8 cellular contexts compared by ENCODE assay signal in genomic region chr7:127514499-127514898, GRCh38.
DNase-seq lines count a peak whose midpoint lies in the region; TF ChIP-seq lines count a peak whose summit lies in the region.

No MANE protein-coding gene starts in this region.

- no peaks in the 10 kb centered on the region for H3K36me3 ChIP-seq in mammary epithelial cell (ENCODE audit: insufficient read depth, low read length)

- BruUV-seq in mammary epithelial cell (replicated peaks; lab: Mats Ljungman, UMichigan), result no TSS peak

- H3K4me3 Mint-ChIP-seq in activated naive CD4-positive, alpha-beta T cell treated with anti-CD3 and anti-CD28 coated beads, Interleukin-2, amount 10 ng/mL, durations not matched to agents 7 days and 5 days, result no peak overlapping the region

- dilution Hi-C loops in mammary epithelial cell (cut with HindIII; ENCODE audit: low sequenced_read_pairs), result no loop called here

- CTCF ChIA-PET in mammary epithelial cell (lab: Charles Lee; ENCODE audit: low non-redundant PET), result interaction anchor here (0.5 to 1.0 kb wide), 3 partner anchors 264 to 464 kb away, joined by 3 to 14 read pairs (median 3); no protein-coding TSS in a partner anchor
- CTCF ChIA-PET in activated naive CD4-positive, alpha-beta T cell treated with anti-CD3 and anti-CD28 coated beads, Interleukin-2, amount 10 ng/mL, durations not matched to agents 7 days and 5 days (lab: Charles Lee), result interaction anchor here (1.2 kb wide), 1 partner anchor 11 kb away, joined by 3 read pairs; no protein-coding TSS in a partner anchor

- H3K36me3 Mint-ChIP-seq in activated naive CD4-positive, alpha-beta T cell treated with anti-CD3 and anti-CD28 coated beads, Interleukin-2, amount 10 ng/mL, durations not matched to agents 7 days and 5 days, result no peaks in the 10 kb centered on the region

- H3K4me1 Mint-ChIP-seq in activated naive CD4-positive, alpha-beta T cell treated with anti-CD3 and anti-CD28 coated beads, Interleukin-2, amount 10 ng/mL, durations not matched to agents 7 days and 5 days, result peaks cover under 1% of the 10 kb centered on the region

- H3K27me3 Mint-ChIP-seq in activated naive CD4-positive, alpha-beta T cell treated with anti-CD3 and anti-CD28 coated beads, Interleukin-2, amount 10 ng/mL, durations not matched to agents 7 days and 5 days, result peaks cover 8% of the 10 kb centered on the region

- H3K9me3 Mint-ChIP-seq in activated naive CD4-positive, alpha-beta T cell treated with anti-CD3 and anti-CD28 coated beads, Interleukin-2, amount 10 ng/mL, durations not matched to agents 7 days and 5 days, result no peaks in the 10 kb centered on the region

- no peaks in the 10 kb centered on the region for H3K27me3 ChIP-seq in mammary epithelial cell (ENCODE audit: insufficient read depth, low read length)

- no peak overlapping the region for H2AFZ ChIP-seq in mammary epithelial cell (ENCODE audit: low read depth, low read length)

- DNase-seq in H4 (ENCODE audit: low spot score), result peak; percentile 29
- DNase-seq in NCI-H2227 (lab: John Stamatoyannopoulos, UW; ENCODE audit: unreplicated experiment), result peak; percentile 32
- peak; percentile 11 for DNase-seq in mammary epithelial cell
- peak; percentile 36 to 43 for DNase-seq in lung microvascular endothelial cell (ENCODE audit: low read depth in 2 of 2)
- DNase-seq in T1000 (lab: John Stamatoyannopoulos, UW), result no peak
- no peak for DNase-seq in activated effector memory CD4-positive, alpha-beta T cell treated with anti-CD3 and anti-CD28 coated beads, Interleukin-2, amount 50 U/mL, for 16 hours
- DNase-seq in activated naive CD4-positive, alpha-beta T cell treated with anti-CD3 and anti-CD28 coated beads, Interleukin-2, amount 10 ng/mL, durations not matched to agents 7 days and 5 days, result no peak

- in situ Hi-C loops in mammary epithelial cell (cut with MboI; ENCODE audit: low sequenced_read_pairs in 2 of 2), result loop anchor here in 1 of 2 donors (25.0 kb wide), 1 partner anchor 702 kb away; no protein-coding TSS in a partner anchor

- TF ChIP-seq CTCF in C4-2B (conservative IDR thresholded peaks at IDR 0.05) (peak; percentile 59), mammary epithelial cell (conservative IDR thresholded peaks at IDR 0.05 in 1 of 2, IDR thresholded peaks at IDR 0.05 in 1 of 2; ENCODE audit: extremely low read depth in 1 of 2, insufficient read depth in 1 of 2, low read depth in 1 of 2, low read length in 2 of 2) (peak; percentile 22 to 60)

- no peaks in the 10 kb centered on the region for H3K79me2 ChIP-seq in mammary epithelial cell (ENCODE audit: insufficient read depth, low read length)

- no peaks in the 10 kb centered on the region for H3K4me1 ChIP-seq in mammary epithelial cell (ENCODE audit: insufficient read depth, low read length)

- no peaks in the 10 kb centered on the region for H3K9me3 ChIP-seq in mammary epithelial cell (replicated peaks; ENCODE audit: insufficient read depth, low read length)

- intact Hi-C loops in mammary epithelial cell (cut with micrococcal nuclease), result loop anchor here (1.0 to 5.0 kb wide), 4 partner anchors 167 to 711 kb away; no protein-coding TSS in a partner anchor

- H3K4me2 ChIP-seq in mammary epithelial cell (ENCODE audit: insufficient read depth, low read depth, low read length), result no peak overlapping the region

- no peak overlapping the region for H3K9ac ChIP-seq in mammary epithelial cell (ENCODE audit: insufficient read depth, low read length)

- H3K27ac Mint-ChIP-seq in activated naive CD4-positive, alpha-beta T cell treated with anti-CD3 and anti-CD28 coated beads, Interleukin-2, amount 10 ng/mL, durations not matched to agents 7 days and 5 days, result no peak overlapping the region

- no peak overlapping the region for H3K4me3 ChIP-seq in mammary epithelial cell (replicated peaks in 1 of 3; ENCODE audit: insufficient read depth in 1 of 3, low read depth in 2 of 3, low read length in 3 of 3)

- H3K27ac ChIP-seq in C4-2B (no peak overlapping the region), mammary epithelial cell (ENCODE audit: insufficient read depth, low read depth, low read length) (no peak overlapping the region)

- H4K20me1 ChIP-seq in mammary epithelial cell (ENCODE audit: insufficient read depth, low read length), result no peaks in the 10 kb centered on the region

Comparison
In these comparisons a context has a peak if more than half of its experiments do, and no peak if none do; other contexts are left out.
1. DNase-seq: peak in H4 (single experiment), NCI-H2227 (single experiment), mammary epithelial cell (single experiment) and lung microvascular endothelial cell (2 of 2); none in T1000 (single experiment), activated effector memory CD4-positive, alpha-beta T cell treated with anti-CD3 and anti-CD28 coated beads, Interleukin-2, amount 50 U/mL, for 16 hours (single experiment) and activated naive CD4-positive, alpha-beta T cell treated with anti-CD3 and anti-CD28 coated beads, Interleukin-2, amount 10 ng/mL, durations not matched to agents 7 days and 5 days (single experiment).